Comparison of ENCODE assay signal across 10 cellular contexts in the genomic region with DNA sequence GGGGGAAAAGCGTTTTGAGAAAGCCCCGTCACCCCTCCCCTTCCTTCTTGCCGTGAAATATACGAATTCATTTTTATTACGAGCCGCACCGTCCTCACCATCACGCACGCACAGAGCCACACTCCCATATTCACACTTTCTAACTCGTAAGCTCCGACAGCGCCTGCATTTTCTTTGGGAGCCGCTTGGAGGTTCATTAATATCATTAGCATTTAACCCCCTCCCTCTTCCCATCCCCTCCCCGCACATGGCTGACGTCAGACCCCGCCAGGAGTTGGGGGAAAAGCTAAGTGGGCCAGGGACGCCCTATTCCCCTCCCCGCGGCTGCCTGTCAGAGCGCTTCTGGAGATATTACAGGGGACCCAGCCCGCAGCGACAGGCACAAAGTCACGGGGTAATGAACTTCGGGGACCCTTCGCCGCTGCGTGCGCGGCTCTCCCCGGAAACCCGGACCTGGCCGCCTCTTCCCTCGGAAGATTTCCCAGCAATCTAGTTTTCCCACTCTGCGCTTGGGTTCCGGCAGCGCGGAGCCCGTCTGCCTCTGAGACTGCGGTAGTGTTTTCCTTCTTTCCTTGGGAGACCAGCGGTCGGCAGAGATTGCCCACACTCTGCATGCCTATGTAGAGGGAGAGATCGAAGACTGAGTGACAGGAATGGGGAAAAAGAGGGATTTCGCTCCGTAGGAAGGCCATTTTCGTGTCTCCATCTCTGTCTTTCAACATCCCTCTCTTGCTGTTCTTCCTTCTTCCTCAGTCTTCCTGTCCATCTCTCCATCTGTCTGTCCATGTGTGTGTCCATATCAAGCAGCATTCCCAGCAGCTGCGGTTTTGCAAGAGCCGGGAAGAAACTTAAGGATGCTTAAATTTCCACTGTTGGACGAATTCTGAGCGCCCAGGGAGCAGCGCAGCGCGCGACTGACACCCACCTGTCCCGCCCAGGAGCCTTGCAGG. TPM values are rescaled to one million over a fixed set of nuclear protein-coding genes. Genes with fewer than 3 reads are reported as not detected.
DNase-seq lines count a peak whose midpoint lies in the region; ATAC-seq, FAIRE-seq and TF ChIP-seq lines count a peak whose summit lies in the region.
"Had no signal": no experiment of that assay in that cellular context is flagged by ENCODE, and none has a peak within 500 bp of the region (broad histone marks: within the 10 kb centered on the region; RNA-seq: fewer than 3 reads in every experiment).

TSS of gene NR2E1 (plus strand) at position 309 of the 950 bp plus-strand sequence. CDS start 744 bp downstream, outside the sequence.

- TF ChIP-seq RAD21 in SK-N-SH (IDR thresholded peaks at IDR 0.05; ENCODE audit: low read length): no peak

- H3K4me1 ChIP-seq in SK-N-SH (ENCODE audit: control insufficient read depth in 1 of 2, insufficient read depth in 2 of 2, low read depth in 1 of 2, low read length in 1 of 2) (peaks cover 0 to 22% of the 10 kb centered on the region in 2 experiments; a peak in 1 of 4 replicates), smooth muscle cell (ENCODE audit: low read depth) (peaks cover 68% of the 10 kb centered on the region)

- peak within 1 kb of the TSS; percentile 83 for H3K27ac Mint-ChIP-seq in activated T-cell treated with anti-CD3 and anti-CD28 coated beads, Interleukin-2, amount 50 U/mL, for 24 hours

- H3K27ac ChIP-seq in SK-N-SH (ENCODE audit: low read depth in 2 of 2, low read length in 1 of 2) (no peak within 1 kb of the TSS), smooth muscle cell (ENCODE audit: low read depth) (no peak within 1 kb of the TSS)

- H3K4me2 ChIP-seq in SK-N-SH: peak within 1 kb of the TSS; percentile 85
- peak within 1 kb of the TSS; percentile 81 for H3K4me2 ChIP-seq in smooth muscle cell

- H3K27me3 ChIP-seq in SK-N-SH (ENCODE audit: insufficient read depth) (peaks cover 62% of the 10 kb centered on the region), smooth muscle cell (ENCODE audit: low read depth) (peaks cover 100% of the 10 kb centered on the region)

- H4K20me1 ChIP-seq in SK-N-SH (ENCODE audit: insufficient read depth): no peaks in the 10 kb centered on the region
- no peaks in the 10 kb centered on the region for H4K20me1 ChIP-seq in smooth muscle cell (ENCODE audit: low read depth)

- peak; percentile 40 for DNase-seq in activated T-cell treated with anti-CD3 and anti-CD28 coated beads, Interleukin-2, amount 50 U/mL, for 24 hours
- DNase-seq in activated T-cell treated with anti-CD3 and anti-CD28 coated beads for 4 hours: no peak
- peak; percentile 70 for DNase-seq in SK-N-SH
- DNase-seq in frontal cortex (ENCODE audit: low spot score in 2 of 2): peak; percentile 59 to 62
- DNase-seq in smooth muscle cell (lab: John Stamatoyannopoulos, UW; ENCODE audit: unreplicated experiment): no peak
- no peak for DNase-seq in left lobe of liver (ENCODE audit: low spot score)
- no peak for DNase-seq in germinal center (ENCODE audit: low spot score)
- no peak for DNase-seq in NCI-H2227 (lab: John Stamatoyannopoulos, UW; ENCODE audit: unreplicated experiment)
- DNase-seq: SHP77 had no signal

- POLR2A ChIA-PET in SK-N-SH (lab: Yijun Ruan, JAX): no interaction called here

- H3K9ac ChIP-seq in SK-N-SH (no peak within 1 kb of the TSS), smooth muscle cell (ENCODE audit: low read depth) (no peak within 1 kb of the TSS)

- 4% methylated on average over 51 of the region's 54 CpGs for WGBS in SK-N-SH (ENCODE audit: low lambda C conversion rate)
- 2% methylated on average over 52 of the region's 54 CpGs for WGBS in smooth muscle cell (ENCODE audit: low lambda C conversion rate)

- FAIRE-seq in frontal cortex (lab: Jason Lieb, UNC): no peak
- FAIRE-seq: D721Med had no signal

- no peaks in the 10 kb centered on the region for H3K9me3 Mint-ChIP-seq in activated T-cell treated with anti-CD3 and anti-CD28 coated beads, Interleukin-2, amount 50 U/mL, for 24 hours

- no peaks in the 10 kb centered on the region for H3K36me3 Mint-ChIP-seq in activated T-cell treated with anti-CD3 and anti-CD28 coated beads, Interleukin-2, amount 50 U/mL, for 24 hours (ENCODE audit: low read depth)

- TF ChIP-seq EP300 in SK-N-SH (IDR thresholded peaks at IDR 0.05; ENCODE audit: borderline replicate concordance in 1 of 2, low read depth in 1 of 2, low read length in 1 of 2): no peak

- peak within 1 kb of the TSS; percentile 34 for H3K4me3 Mint-ChIP-seq in activated T-cell treated with anti-CD3 and anti-CD28 coated beads, Interleukin-2, amount 50 U/mL, for 24 hours

- no peaks in the 10 kb centered on the region for H3K9me2 ChIP-seq in SK-N-SH

- H3K79me2 ChIP-seq in SK-N-SH (ENCODE audit: insufficient read depth) (no peaks in the 10 kb centered on the region), smooth muscle cell (ENCODE audit: low read depth) (no peaks in the 10 kb centered on the region)

- H3K36me3 ChIP-seq in SK-N-SH (replicated peaks in 1 of 2; ENCODE audit: control insufficient read depth in 1 of 2, insufficient read depth in 2 of 2, low read length in 1 of 2) (no peaks in the 10 kb centered on the region), smooth muscle cell (ENCODE audit: low read depth) (no peaks in the 10 kb centered on the region)

- H3F3A ChIP-seq in SK-N-SH (replicated peaks; ENCODE audit: insufficient read depth) (no peaks in the 10 kb centered on the region), smooth muscle cell (ENCODE audit: low read depth) (no peaks in the 10 kb centered on the region)

- H2AFZ ChIP-seq in SK-N-SH (ENCODE audit: low read depth) (peak within 1 kb of the TSS; percentile 68; the same call in 1 of the 2 replicates), smooth muscle cell (ENCODE audit: low read depth) (no peak within 1 kb of the TSS)

- H3K27me3 Mint-ChIP-seq in activated T-cell treated with anti-CD3 and anti-CD28 coated beads, Interleukin-2, amount 50 U/mL, for 24 hours: peaks cover 97% of the 10 kb centered on the region

- CTCF ChIA-PET in SK-N-SH (lab: Yijun Ruan, JAX): interaction anchor here (0.6 to 1.7 kb wide), 4 partner anchors 8 to 312 kb away, joined by 3 to 4 read pairs (median 3); no protein-coding TSS in a partner anchor

- peaks cover 47% of the 10 kb centered on the region for H3K4me1 Mint-ChIP-seq in activated T-cell treated with anti-CD3 and anti-CD28 coated beads, Interleukin-2, amount 50 U/mL, for 24 hours (ENCODE audit: low read depth)

- no peaks in the 10 kb centered on the region for H3K9me3 ChIP-seq in SK-N-SH
- no peaks in the 10 kb centered on the region for H3K9me3 ChIP-seq in smooth muscle cell (replicated peaks; ENCODE audit: low read depth)

- H3K4me3 ChIP-seq in SK-N-SH (ENCODE audit: low read depth in 2 of 2, low read length in 1 of 2) (peak within 1 kb of the TSS; percentile 40 to 53), smooth muscle cell (no peak within 1 kb of the TSS)

- TF ChIP-seq CTCF in SK-N-SH (IDR thresholded peaks at IDR 0.05): no peak
- no peak for TF ChIP-seq CTCF in smooth muscle cell (IDR thresholded peaks at IDR 0.05; ENCODE audit: borderline replicate concordance, insufficient read depth, poor library complexity, severe bottlenecking)

- no peak for ATAC-seq in left lobe of liver

TF ChIP-seq in SK-N-SH, 30 proteins besides CTCF, POLR2A, EP300 and RAD21:
- TF ChIP-seq, protein P1, sequence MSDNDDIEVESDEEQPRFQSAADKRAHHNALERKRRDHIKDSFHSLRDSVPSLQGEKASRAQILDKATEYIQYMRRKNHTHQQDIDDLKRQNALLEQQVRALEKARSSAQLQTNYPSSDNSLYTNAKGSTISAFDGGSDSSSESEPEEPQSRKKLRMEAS (IDR thresholded peaks at IDR 0.05; ENCODE audit: low read depth): no peak
- TF ChIP-seq USF2 (IDR thresholded peaks at IDR 0.05; ENCODE audit: borderline replicate concordance, low read depth, low read length): no peak
- no peak for TF ChIP-seq RFX5 (IDR thresholded peaks at IDR 0.05; ENCODE audit: low read length)
- TF ChIP-seq MXI1 (IDR thresholded peaks at IDR 0.05; ENCODE audit: low read depth, low read length): no peak

RNA-seq across cellular contexts. Expression of gene NR2E1, which starts in this region (rescaled TPM):
- not detected in 2 replicates for polyA plus RNA-seq in SK-N-SH (2012; rRNA removed)
- not detected in 2 replicates for polyA plus RNA-seq in SK-N-SH (2012; cell fraction: cytosol; rRNA removed)
- polyA plus RNA-seq in SK-N-SH (2012; cell fraction: nucleus; rRNA removed): not detected in 2 replicates
- total RNA-seq in frontal cortex: 6.1 TPM
- not detected in 2 replicates for total RNA-seq in smooth muscle cell
- polyA plus RNA-seq in smooth muscle cell: not detected in 2 replicates
- not detected for total RNA-seq in left lobe of liver

Comparison
In these comparisons a context has a peak if more than half of its experiments do, and no peak if none do; other contexts are left out.
1. DNase-seq: peak in activated T-cell treated with anti-CD3 and anti-CD28 coated beads, Interleukin-2, amount 50 U/mL, for 24 hours (single experiment) and frontal cortex (2 of 2); none in activated T-cell treated with anti-CD3 and anti-CD28 coated beads for 4 hours (single experiment), smooth muscle cell (single experiment), left lobe of liver (single experiment), germinal center (single experiment) and NCI-H2227 (single experiment).
2. Peak in DNase-seq, H3K4me3 ChIP-seq and H3K4me2 ChIP-seq in SK-N-SH; RNA of the gene not detected or under 1 TPM.